In the genomic region with DNA sequence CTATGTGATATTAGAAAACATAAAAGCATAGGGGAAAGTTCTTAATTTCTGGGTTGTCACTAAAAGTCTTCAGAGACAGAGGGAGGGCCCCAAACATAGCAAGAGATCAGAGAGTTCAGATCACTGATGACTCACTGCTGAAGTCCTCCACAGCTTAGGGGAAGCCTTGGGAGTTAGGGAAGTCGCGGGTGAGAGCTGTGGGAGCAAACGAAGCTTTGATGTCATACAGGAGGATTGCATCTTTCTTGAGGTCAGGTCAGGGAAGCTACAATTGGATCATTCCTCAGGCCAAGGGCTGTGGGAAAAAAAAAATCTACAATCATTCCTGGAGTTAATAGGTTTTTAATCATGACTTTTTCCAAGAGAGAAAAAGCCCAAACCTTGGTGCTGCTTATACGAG, we compare ENCODE assay signal across 10 cellular contexts.
A peak's percentile ranks its signal among the peaks of the same experiment; 100 is the strongest.
DNase-seq lines count a peak whose midpoint lies in the region; ATAC-seq, FAIRE-seq and TF ChIP-seq lines count a peak whose summit lies in the region.
"Had no signal": no experiment of that assay in that cellular context is flagged by ENCODE, and none has a peak within 500 bp of the region (broad histone marks: within the 10 kb centered on the region; RNA-seq: fewer than 3 reads in every experiment).

No MANE protein-coding gene starts in this region.

- TF ChIP-seq CTCF in K562 (IDR thresholded peaks at IDR 0.05 in 2 of 3, conservative IDR thresholded peaks at IDR 0.05 in 1 of 3; ENCODE audit: insufficient read depth in 2 of 3, low read depth in 1 of 3, low read length in 3 of 3) (no peak), GM20000 (IDR thresholded peaks at IDR 0.05; ENCODE audit: extremely low read depth, missing control alignments) (no peak)

- H3K4me1 ChIP-seq in K562 (replicated peaks in 1 of 2; ENCODE audit: control insufficient read depth in 2 of 2, insufficient read depth in 2 of 2, low read length in 2 of 2) (no peaks in the 10 kb centered on the region), skeletal muscle tissue (ENCODE audit: control insufficient read depth in 3 of 3, insufficient read depth in 3 of 3, low read length in 3 of 3) (peaks cover 0 to 4% (median 0%) of the 10 kb centered on the region in 3 donors)

- no peak overlapping the region for H3K9ac ChIP-seq in K562 (ENCODE audit: insufficient read depth in 1 of 2, low read depth in 2 of 2, low read length in 2 of 2)
- H3K9ac ChIP-seq in skeletal muscle tissue (ENCODE audit: low read depth in 1 of 3, low read length in 3 of 3): no peak overlapping the region

- no peak overlapping the region for H3K4me2 ChIP-seq in K562 (ENCODE audit: insufficient read depth, low read length)

- intact Hi-C loops in K562 (cut with micrococcal nuclease): no loop called here

- 0% methylated on average over 4 of the region's 4 CpGs for WGBS in K562 (ENCODE audit: insufficient coverage, low coverage, missing lambda C conversion rate)

- H4K20me1 ChIP-seq in K562 (replicated peaks; ENCODE audit: control insufficient read depth, insufficient read depth, low read length): no peaks in the 10 kb centered on the region; the same call in 1 of the 2 replicates

- no peak for TF ChIP-seq EP300 in K562 (IDR thresholded peaks at IDR 0.05; ENCODE audit: low read length)

- no peaks in the 10 kb centered on the region for H3K9me1 ChIP-seq in K562 (ENCODE audit: control insufficient read depth, insufficient read depth, low read length)

- no peak overlapping the region for H3K27ac ChIP-seq in K562 (ENCODE audit: extremely low read depth, low read depth, low read length)
- peak overlapping the region; percentile 52 for H3K27ac ChIP-seq in skeletal muscle tissue (ENCODE audit: low read depth, low read length)

- DNase-seq in GM04504 (ENCODE audit: low read depth): peak; percentile 88
- no peak for DNase-seq in K562 (ENCODE audit: extremely low read depth in 1 of 4, low spot score in 3 of 4)
- DNase-seq in hepatic stellate cell (ENCODE audit: low spot score): peak; percentile 74
- DNase-seq in activated CD8-positive, alpha-beta memory T cell treated with anti-CD3 and anti-CD28 coated beads, Interleukin-2, amount 50 U/mL, for 4 hours: no peak
- no peak for DNase-seq in GM20000 (ENCODE audit: low spot score)
- DNase-seq: NCI-H1436 treated with DMSO at 0.1 percent for 48 hours had no signal

- in situ Hi-C loops in K562 (cut with MboI): no loop called here

- no peaks in the 10 kb centered on the region for H3K79me2 ChIP-seq in K562 (ENCODE audit: control insufficient read depth, insufficient read depth, low read length)

- BruUV-seq in K562 (replicated peaks; lab: Mats Ljungman, UMichigan): no TSS peak

- H3K9me3 ChIP-seq in K562 (replicated peaks; ENCODE audit: control insufficient read depth, insufficient read depth, low read depth, low read length) (no peaks in the 10 kb centered on the region), skeletal muscle tissue (ENCODE audit: control insufficient read depth in 3 of 3, low read length in 3 of 3) (no peaks in the 10 kb centered on the region)

- ATAC-seq in K562 (no peak), HG02938 (IDR thresholded peaks at IDR 0.05; ENCODE audit: unreplicated experiment) (no peak), GM21423 (IDR thresholded peaks at IDR 0.05; ENCODE audit: unreplicated experiment) (no peak)

- no peak overlapping the region for H2AFZ ChIP-seq in K562 (ENCODE audit: low read depth, low read length)

- CTCF ChIA-PET in K562 (lab: Yijun Ruan, JAX; ENCODE audit: low intra/inter-chr PET ratio): no interaction called here

- FAIRE-seq in K562 (lab: Jason Lieb, UNC): no peak
- FAIRE-seq: endothelial cell of umbilical vein had no signal

- TF ChIP-seq POLR2A in K562 (conservative IDR thresholded peaks at IDR 0.05): no peak

- H3K4me3 ChIP-seq in K562 (no peak overlapping the region), skeletal muscle tissue (ENCODE audit: low read length in 3 of 3) (no peak overlapping the region)

- H3K36me3 ChIP-seq in K562 (ENCODE audit: control insufficient read depth, insufficient read depth, low read length) (no peaks in the 10 kb centered on the region), skeletal muscle tissue (ENCODE audit: control insufficient read depth in 3 of 3, insufficient read depth in 3 of 3, low read length in 3 of 3) (no peaks in the 10 kb centered on the region)

- H3K27me3 ChIP-seq in K562 (ENCODE audit: control insufficient read depth in 2 of 2, insufficient read depth in 2 of 2, low read length in 2 of 2) (peaks cover 2 to 31% of the 10 kb centered on the region in 2 experiments; a peak in 3 of 5 replicates), skeletal muscle tissue (ENCODE audit: control insufficient read depth in 3 of 3, insufficient read depth in 3 of 3, low read length in 3 of 3) (no peaks in the 10 kb centered on the region)

- POLR2A ChIA-PET in K562 (lab: Yijun Ruan, JAX): no interaction called here

- no peak for TF ChIP-seq RAD21 in K562 (CRISPR knock-in tag; conservative IDR thresholded peaks at IDR 0.05 in 1 of 2, IDR thresholded peaks at IDR 0.05 in 1 of 2)

TF ChIP-seq in K562, 482 proteins besides CTCF, POLR2A, EP300 and RAD21:
- TF ChIP-seq SMAD3 (CRISPR knock-in tag; conservative IDR thresholded peaks at IDR 0.05) (no peak), CSDE1 (IDR thresholded peaks at IDR 0.05) (no peak), LCOR (CRISPR knock-in tag; IDR thresholded peaks at IDR 0.05) (no peak), FOSL1 (tag; conservative IDR thresholded peaks at IDR 0.05) (0 out of 2 replicates have a peak, but pooled peaks have one; percentile 27), OTX1 (CRISPR knock-in tag; IDR thresholded peaks at IDR 0.05) (no peak), NRF1 (conservative IDR thresholded peaks at IDR 0.05 in 1 of 2, IDR thresholded peaks at IDR 0.05 in 1 of 2) (no peak), SNRNP70 (optimal IDR thresholded peaks at IDR 0.05; ENCODE audit: low read depth, low read length) (no peak), MAZ (CRISPR knock-in tag; conservative IDR thresholded peaks at IDR 0.05 in 1 of 2, IDR thresholded peaks at IDR 0.05 in 1 of 2) (no peak)
- TF ChIP-seq, protein P1, sequence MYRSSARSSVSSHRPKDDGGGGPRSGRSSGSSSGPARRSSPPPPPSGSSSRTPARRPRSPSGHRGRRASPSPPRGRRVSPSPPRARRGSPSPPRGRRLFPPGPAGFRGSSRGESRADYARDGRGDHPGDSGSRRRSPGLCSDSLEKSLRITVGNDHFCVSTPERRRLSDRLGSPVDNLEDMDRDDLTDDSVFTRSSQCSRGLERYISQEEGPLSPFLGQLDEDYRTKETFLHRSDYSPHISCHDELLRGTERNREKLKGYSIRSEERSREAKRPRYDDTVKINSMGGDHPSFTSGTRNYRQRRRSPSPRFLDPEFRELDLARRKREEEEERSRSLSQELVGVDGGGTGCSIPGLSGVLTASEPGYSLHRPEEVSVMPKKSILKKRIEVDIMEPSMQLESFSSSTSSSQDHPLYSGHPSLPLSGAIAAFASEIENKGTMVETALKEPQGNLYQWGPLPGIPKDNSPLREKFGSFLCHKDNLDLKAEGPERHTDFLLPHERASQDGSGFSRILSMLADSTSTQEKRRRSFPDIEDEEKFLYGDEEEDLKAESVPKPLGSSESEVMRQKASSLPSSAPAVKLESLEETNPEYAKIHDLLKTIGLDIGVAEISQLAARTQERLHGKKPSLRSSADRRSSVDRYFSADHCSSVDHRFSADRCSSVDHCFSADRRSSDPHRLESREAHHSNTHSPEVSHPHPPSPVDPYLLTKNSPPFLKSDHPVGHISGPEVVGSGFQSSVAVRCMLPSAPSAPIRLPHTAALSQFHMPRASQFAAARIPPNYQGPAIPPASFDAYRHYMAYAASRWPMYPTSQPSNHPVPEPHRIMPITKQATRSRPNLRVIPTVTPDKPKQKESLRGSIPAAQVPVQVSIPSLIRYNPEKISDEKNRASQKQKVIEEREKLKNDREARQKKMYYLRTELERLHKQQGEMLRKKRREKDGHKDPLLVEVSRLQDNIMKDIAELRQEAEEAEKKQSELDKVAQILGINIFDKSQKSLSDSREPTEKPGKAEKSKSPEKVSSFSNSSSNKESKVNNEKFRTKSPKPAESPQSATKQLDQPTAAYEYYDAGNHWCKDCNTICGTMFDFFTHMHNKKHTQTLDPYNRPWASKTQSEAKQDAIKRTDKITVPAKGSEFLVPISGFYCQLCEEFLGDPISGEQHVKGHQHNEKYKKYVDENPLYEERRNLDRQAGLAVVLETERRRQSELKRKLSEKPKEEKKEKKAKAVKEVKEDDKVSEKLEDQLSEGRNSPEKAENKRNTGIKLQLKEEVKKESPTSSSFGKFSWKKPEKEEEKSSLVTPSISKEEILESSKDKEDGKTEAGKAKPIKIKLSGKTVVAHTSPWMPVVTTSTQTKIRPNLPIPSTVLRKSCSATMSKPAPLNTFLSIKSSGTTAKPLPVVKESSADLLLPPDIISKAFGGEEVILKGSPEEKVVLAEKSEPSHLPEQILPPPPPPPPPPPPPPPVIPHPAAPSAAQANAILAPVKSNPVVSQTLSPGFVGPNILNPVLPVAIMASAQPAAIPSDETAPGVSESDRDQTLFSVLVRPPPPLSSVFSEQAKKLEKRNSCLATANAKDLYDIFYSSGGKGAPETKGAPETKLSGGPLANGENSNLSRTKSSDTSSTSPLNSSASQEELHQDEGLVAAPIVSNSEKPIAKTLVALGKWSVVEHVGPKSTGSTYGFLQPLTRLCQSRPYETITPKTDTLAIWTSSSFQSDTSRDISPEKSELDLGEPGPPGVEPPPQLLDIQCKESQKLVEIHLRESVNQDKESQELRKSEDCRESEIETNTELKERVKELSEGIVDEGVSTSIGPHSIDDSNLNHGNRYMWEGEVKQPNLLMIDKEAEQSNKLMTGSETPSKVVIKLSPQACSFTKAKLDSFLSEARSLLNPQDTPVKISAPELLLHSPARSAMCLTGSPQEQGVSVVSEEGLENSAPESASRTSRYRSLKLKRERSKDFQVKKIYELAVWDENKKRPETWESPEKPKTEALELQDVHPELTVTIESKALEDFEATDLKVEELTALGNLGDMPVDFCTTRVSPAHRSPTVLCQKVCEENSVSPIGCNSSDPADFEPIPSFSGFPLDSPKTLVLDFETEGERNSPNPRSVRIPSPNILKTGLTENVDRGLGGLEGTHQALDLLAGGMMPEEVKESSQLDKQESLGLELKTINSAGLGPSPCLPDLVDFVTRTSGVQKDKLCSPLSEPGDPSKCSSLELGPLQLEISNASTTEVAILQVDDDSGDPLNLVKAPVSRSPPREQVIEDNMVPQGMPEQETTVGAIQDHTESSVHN (IDR thresholded peaks at IDR 0.05; ENCODE audit: borderline replicate concordance in 1 of 2, low read depth in 1 of 2): no peak

Comparison
In these comparisons a context has a peak if more than half of its experiments do, and no peak if none do; other contexts are left out.
1. DNase-seq: peak in GM04504 (single experiment) and hepatic stellate cell (single experiment); none in K562 (0 of 4), activated CD8-positive, alpha-beta memory T cell treated with anti-CD3 and anti-CD28 coated beads, Interleukin-2, amount 50 U/mL, for 4 hours (single experiment) and GM20000 (single experiment).